1 cellular context compared by ENCODE assay signal in the genomic region with DNA sequence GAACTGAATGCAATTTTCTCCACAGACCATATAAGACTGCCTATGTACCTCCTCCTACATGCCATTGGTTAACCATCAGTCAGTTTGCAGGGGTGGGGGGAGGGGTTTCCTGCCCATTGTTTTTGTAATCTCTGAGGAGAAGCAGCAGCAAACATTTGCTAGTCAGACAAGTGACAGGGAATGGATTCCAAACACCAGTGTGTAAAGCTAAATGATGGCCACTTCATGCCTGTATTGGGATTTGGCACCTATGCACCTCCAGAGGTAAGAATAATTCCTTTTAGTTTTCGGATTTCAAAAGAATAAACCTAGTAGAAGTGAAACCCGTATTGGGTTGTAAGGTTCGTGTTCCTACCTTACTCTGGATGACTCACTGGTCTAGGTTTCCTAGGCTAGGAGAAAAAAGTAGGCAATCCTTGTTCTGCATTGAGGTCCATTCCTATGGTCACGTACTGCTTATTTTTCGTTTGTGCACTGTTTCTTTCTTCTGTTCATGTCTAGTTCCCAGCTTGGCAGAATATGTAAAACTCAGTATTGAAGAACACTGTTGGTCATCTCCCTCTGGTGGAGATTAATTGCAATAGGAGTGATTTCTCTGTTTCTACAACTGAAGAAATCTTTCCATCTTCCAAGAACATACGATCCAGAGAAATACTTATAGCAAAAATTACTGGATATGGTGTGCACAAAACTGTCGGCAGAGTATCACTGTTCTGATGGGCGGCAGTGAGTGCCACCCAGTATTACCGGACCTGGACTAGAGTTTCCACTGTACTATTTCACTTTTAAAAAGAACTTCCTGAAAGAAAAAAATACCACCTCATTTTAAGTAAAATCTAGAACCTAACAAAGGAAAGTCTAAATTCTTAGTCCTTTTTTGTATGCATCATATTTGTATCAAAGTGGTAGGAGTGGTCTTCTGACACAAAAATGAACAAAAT.
TF ChIP-seq lines count a peak whose summit lies in the region.

A gene (plus strand): TSS at position 150 of the 941 bp plus-strand sequence. CDS start 31 bp downstream, at position 181.

TF ChIP-seq in K562, 482 proteins besides CTCF, POLR2A, EP300 and RAD21 (continues in another document):
- TF ChIP-seq, protein P1, sequence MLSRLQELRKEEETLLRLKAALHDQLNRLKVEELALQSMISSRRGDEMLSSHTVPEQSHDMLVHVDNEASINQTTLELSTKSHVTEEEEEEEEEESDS (CRISPR knock-in tag; IDR thresholded peaks at IDR 0.05) = no peak
- TF ChIP-seq TAF1 (IDR thresholded peaks at IDR 0.05; ENCODE audit: control insufficient read depth, extremely low read depth, insufficient read depth, low read length, severe bottlenecking) (peak; percentile 57), EHMT2 (IDR thresholded peaks at IDR 0.05) (peak; percentile 41; the same call in 1 of the 2 replicates), ARNT (IDR thresholded peaks at IDR 0.05) (0 out of 4 replicates have a peak, but pooled peaks of 1 of the 2 experiments have one; percentile 26), ZNF239 (CRISPR knock-in tag; IDR thresholded peaks at IDR 0.05) (no peak), ATF7 (IDR thresholded peaks at IDR 0.05) (no peak), SP2 (IDR thresholded peaks at IDR 0.05; ENCODE audit: extremely low read depth, low read depth, low read length, poor library complexity, severe bottlenecking) (no peak), ZSCAN32 (CRISPR knock-in tag; IDR thresholded peaks at IDR 0.05) (no peak), ZNF23 (CRISPR knock-in tag; IDR thresholded peaks at IDR 0.05) (no peak), NCOR1 (IDR thresholded peaks at IDR 0.05) (no peak), ZNF24 (IDR thresholded peaks at IDR 0.05) (peak; percentile 35; the same call in 1 of the 2 replicates), JUND (IDR thresholded peaks at IDR 0.05; ENCODE audit: borderline replicate concordance, low read depth, low read length) (no peak), JUND (tag; IDR thresholded peaks at IDR 0.05; ENCODE audit: borderline replicate concordance, low read depth, low read length) (peak; percentile 54; the same call in 1 of the 3 replicates), SMARCA5 (IDR thresholded peaks at IDR 0.05) (no peak), TAF9B (IDR thresholded peaks at IDR 0.05; ENCODE audit: partially characterized antibody) (peak; percentile 38), MAFG (tag; conservative IDR thresholded peaks at IDR 0.05) (no peak), PHTF2 (CRISPR knock-in tag; IDR thresholded peaks at IDR 0.05) (no peak), ZNF561 (CRISPR knock-in tag; conservative IDR thresholded peaks at IDR 0.05) (no peak), SREBF1 (IDR thresholded peaks at IDR 0.05; ENCODE audit: borderline replicate concordance, low read depth, low read length) (no peak), BRF1 (IDR thresholded peaks at IDR 0.05; ENCODE audit: borderline replicate concordance, extremely low read depth, insufficient read length) (no peak), RBM39 (optimal IDR thresholded peaks at IDR 0.05; ENCODE audit: low read depth, low read length) (no peak), SMC3 (conservative IDR thresholded peaks at IDR 0.05; ENCODE audit: insufficient read depth, low read depth, low read length) (peak; percentile 59; the same call in 1 of the 2 replicates), ASH1L (IDR thresholded peaks at IDR 0.05; ENCODE audit: borderline replicate concordance, low read depth, partially characterized antibody) (no peak), LEF1 (IDR thresholded peaks at IDR 0.05) (0 out of 2 replicates have a peak, but pooled peaks have one; percentile 26), MIER1 (IDR thresholded peaks at IDR 0.05; ENCODE audit: low read depth) (no peak), TRIM24 (IDR thresholded peaks at IDR 0.05) (peak in 1 of 2 experiments; percentile 6; a peak in 1 of 4 replicates), TBL1XR1 (IDR thresholded peaks at IDR 0.05; ENCODE audit: low read length in 2 of 2) (0 out of 4 replicates have a peak, but pooled peaks of 1 of the 2 experiments have one; percentile 17), NFYB (IDR thresholded peaks at IDR 0.05; ENCODE audit: extremely low read depth, insufficient read length) (peak; percentile 47)
- TF ChIP-seq, protein P2, sequence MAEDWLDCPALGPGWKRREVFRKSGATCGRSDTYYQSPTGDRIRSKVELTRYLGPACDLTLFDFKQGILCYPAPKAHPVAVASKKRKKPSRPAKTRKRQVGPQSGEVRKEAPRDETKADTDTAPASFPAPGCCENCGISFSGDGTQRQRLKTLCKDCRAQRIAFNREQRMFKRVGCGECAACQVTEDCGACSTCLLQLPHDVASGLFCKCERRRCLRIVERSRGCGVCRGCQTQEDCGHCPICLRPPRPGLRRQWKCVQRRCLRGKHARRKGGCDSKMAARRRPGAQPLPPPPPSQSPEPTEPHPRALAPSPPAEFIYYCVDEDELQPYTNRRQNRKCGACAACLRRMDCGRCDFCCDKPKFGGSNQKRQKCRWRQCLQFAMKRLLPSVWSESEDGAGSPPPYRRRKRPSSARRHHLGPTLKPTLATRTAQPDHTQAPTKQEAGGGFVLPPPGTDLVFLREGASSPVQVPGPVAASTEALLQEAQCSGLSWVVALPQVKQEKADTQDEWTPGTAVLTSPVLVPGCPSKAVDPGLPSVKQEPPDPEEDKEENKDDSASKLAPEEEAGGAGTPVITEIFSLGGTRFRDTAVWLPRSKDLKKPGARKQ (CRISPR knock-in tag; IDR thresholded peaks at IDR 0.05) = no peak
- TF ChIP-seq, protein P3, sequence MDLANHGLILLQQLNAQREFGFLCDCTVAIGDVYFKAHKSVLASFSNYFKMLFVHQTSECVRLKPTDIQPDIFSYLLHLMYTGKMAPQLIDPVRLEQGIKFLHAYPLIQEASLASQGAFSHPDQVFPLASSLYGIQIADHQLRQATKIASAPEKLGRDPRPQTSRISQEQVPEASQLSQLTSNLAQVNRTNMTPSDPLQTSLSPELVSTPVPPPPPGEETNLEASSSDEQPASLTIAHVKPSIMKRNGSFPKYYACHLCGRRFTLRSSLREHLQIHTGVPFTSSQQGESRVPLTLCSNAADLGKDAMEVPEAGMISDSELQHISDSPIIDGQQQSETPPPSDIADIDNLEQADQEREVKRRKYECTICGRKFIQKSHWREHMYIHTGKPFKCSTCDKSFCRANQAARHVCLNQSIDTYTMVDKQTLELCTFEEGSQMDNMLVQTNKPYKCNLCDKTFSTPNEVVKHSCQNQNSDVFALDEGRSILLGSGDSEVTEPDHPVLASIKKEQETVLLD (IDR thresholded peaks at IDR 0.05) = no peak
- TF ChIP-seq, protein P4, sequence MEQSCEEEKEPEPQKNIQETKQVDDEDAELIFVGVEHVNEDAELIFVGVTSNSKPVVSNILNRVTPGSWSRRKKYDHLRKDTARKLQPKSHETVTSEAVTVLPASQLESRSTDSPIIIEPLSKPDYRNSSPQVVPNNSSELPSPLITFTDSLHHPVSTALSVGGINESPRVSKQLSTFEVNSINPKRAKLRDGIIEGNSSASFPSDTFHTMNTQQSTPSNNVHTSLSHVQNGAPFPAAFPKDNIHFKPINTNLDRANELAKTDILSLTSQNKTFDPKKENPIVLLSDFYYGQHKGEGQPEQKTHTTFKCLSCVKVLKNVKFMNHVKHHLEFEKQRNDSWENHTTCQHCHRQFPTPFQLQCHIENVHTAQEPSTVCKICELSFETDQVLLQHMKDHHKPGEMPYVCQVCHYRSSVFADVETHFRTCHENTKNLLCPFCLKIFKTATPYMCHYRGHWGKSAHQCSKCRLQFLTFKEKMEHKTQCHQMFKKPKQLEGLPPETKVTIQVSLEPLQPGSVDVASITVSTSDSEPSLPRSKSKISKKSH (CRISPR knock-in tag; IDR thresholded peaks at IDR 0.05) = no peak
- TF ChIP-seq, protein P5, sequence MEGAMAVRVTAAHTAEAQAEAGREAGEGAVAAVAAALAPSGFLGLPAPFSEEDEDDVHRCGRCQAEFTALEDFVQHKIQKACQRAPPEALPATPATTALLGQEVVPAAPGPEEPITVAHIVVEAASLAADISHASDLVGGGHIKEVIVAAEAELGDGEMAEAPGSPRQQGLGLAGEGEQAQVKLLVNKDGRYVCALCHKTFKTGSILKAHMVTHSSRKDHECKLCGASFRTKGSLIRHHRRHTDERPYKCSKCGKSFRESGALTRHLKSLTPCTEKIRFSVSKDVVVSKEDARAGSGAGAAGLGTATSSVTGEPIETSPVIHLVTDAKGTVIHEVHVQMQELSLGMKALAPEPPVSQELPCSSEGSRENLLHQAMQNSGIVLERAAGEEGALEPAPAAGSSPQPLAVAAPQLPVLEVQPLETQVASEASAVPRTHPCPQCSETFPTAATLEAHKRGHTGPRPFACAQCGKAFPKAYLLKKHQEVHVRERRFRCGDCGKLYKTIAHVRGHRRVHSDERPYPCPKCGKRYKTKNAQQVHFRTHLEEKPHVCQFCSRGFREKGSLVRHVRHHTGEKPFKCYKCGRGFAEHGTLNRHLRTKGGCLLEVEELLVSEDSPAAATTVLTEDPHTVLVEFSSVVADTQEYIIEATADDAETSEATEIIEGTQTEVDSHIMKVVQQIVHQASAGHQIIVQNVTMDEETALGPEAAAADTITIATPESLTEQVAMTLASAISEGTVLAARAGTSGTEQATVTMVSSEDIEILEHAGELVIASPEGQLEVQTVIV (CRISPR knock-in tag; IDR thresholded peaks at IDR 0.05; ENCODE audit: borderline replicate concordance) = no peak
- TF ChIP-seq, protein P6, sequence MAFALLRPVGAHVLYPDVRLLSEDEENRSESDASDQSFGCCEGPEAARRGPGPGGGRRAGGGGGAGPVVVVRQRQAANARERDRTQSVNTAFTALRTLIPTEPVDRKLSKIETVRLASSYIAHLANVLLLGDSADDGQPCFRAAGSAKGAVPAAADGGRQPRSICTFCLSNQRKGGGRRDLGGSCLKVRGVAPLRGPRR (CRISPR knock-in tag; IDR thresholded peaks at IDR 0.05) = no peak
- TF ChIP-seq, protein P7, sequence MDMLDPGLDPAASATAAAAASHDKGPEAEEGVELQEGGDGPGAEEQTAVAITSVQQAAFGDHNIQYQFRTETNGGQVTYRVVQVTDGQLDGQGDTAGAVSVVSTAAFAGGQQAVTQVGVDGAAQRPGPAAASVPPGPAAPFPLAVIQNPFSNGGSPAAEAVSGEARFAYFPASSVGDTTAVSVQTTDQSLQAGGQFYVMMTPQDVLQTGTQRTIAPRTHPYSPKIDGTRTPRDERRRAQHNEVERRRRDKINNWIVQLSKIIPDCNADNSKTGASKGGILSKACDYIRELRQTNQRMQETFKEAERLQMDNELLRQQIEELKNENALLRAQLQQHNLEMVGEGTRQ (CRISPR knock-in tag; IDR thresholded peaks at IDR 0.05) = no peak
- TF ChIP-seq, protein P8, sequence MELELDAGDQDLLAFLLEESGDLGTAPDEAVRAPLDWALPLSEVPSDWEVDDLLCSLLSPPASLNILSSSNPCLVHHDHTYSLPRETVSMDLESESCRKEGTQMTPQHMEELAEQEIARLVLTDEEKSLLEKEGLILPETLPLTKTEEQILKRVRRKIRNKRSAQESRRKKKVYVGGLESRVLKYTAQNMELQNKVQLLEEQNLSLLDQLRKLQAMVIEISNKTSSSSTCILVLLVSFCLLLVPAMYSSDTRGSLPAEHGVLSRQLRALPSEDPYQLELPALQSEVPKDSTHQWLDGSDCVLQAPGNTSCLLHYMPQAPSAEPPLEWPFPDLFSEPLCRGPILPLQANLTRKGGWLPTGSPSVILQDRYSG (tag; conservative IDR thresholded peaks at IDR 0.05; ENCODE audit: low read depth) = no peak
- TF ChIP-seq, protein P9, sequence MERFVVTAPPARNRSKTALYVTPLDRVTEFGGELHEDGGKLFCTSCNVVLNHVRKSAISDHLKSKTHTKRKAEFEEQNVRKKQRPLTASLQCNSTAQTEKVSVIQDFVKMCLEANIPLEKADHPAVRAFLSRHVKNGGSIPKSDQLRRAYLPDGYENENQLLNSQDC (CRISPR knock-in tag; IDR thresholded peaks at IDR 0.05) = no peak
- TF ChIP-seq, protein P10, sequence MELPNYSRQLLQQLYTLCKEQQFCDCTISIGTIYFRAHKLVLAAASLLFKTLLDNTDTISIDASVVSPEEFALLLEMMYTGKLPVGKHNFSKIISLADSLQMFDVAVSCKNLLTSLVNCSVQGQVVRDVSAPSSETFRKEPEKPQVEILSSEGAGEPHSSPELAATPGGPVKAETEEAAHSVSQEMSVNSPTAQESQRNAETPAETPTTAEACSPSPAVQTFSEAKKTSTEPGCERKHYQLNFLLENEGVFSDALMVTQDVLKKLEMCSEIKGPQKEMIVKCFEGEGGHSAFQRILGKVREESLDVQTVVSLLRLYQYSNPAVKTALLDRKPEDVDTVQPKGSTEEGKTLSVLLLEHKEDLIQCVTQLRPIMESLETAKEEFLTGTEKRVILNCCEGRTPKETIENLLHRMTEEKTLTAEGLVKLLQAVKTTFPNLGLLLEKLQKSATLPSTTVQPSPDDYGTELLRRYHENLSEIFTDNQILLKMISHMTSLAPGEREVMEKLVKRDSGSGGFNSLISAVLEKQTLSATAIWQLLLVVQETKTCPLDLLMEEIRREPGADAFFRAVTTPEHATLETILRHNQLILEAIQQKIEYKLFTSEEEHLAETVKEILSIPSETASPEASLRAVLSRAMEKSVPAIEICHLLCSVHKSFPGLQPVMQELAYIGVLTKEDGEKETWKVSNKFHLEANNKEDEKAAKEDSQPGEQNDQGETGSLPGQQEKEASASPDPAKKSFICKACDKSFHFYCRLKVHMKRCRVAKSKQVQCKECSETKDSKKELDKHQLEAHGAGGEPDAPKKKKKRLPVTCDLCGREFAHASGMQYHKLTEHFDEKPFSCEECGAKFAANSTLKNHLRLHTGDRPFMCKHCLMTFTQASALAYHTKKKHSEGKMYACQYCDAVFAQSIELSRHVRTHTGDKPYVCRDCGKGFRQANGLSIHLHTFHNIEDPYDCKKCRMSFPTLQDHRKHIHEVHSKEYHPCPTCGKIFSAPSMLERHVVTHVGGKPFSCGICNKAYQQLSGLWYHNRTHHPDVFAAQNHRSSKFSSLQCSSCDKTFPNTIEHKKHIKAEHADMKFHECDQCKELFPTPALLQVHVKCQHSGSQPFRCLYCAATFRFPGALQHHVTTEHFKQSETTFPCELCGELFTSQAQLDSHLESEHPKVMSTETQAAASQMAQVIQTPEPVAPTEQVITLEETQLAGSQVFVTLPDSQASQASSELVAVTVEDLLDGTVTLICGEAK (IDR thresholded peaks at IDR 0.05) = no peak
- TF ChIP-seq, protein P10 (CRISPR knock-in tag; IDR thresholded peaks at IDR 0.05) = no peak
